ENCODE assay signal across 8 cellular contexts in the genomic region with DNA sequence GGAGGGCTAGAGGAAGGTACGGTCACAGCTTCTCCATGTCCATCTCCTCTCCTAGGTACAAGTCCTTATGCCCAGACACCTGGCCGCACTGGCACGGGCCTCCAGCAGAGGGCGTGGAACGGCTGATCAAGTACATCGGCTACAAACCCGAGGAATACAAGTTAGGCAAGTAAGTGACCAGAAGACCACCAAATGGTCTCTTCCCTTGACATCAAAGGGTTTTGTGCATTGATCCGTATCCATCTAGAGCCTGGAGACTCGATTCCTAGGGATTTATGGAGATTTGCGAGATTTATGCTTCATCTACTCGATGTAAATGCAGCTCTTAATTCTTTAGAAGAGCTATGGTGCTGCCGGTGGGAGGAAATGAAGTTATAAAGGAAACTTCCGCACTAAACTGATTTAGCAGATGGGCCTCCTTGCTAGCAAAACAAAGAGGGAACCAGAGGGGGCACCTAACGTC. TPM values are rescaled to one million over a fixed set of nuclear protein-coding genes. Genes with fewer than 3 reads are reported as not detected.
DNase-seq lines count a peak whose midpoint lies in the region; ATAC-seq and TF ChIP-seq lines count a peak whose summit lies in the region.

No MANE protein-coding gene starts in this region.

- peak; percentile 77 for ATAC-seq in CD8-positive, alpha-beta T cell
- peak; percentile 53 for ATAC-seq in HG02759 (IDR thresholded peaks at IDR 0.05; ENCODE audit: unreplicated experiment)
- ATAC-seq in lower lobe of right lung, result peak; percentile 84 to 88
- ATAC-seq in HG03139 (IDR thresholded peaks at IDR 0.05; ENCODE audit: unreplicated experiment), result no peak

- H3K36me3 ChIP-seq in CD8-positive, alpha-beta T cell (ENCODE audit: insufficient read depth, low read length), result no peaks in the 10 kb centered on the region
- H3K36me3 ChIP-seq in lower lobe of right lung, result no peaks in the 10 kb centered on the region

- H3K4me1 Mint-ChIP-seq in CD8-positive, alpha-beta T cell (ENCODE audit: low read depth), result peaks cover 10% of the 10 kb centered on the region

- POLR2A ChIA-PET in CD8-positive, alpha-beta T cell (lab: Charles Lee), result no interaction called here

- TF ChIP-seq CTCF in CD8-positive, alpha-beta T cell (IDR thresholded peaks at IDR 0.05), result peak; percentile 78
- TF ChIP-seq CTCF in coronary artery (IDR thresholded peaks at IDR 0.05), result peak; percentile 49
- TF ChIP-seq CTCF in lower lobe of right lung (IDR thresholded peaks at IDR 0.05), result peak; percentile 88

- H3K27me3 Mint-ChIP-seq in CD8-positive, alpha-beta T cell (ENCODE audit: low read depth), result no peaks in the 10 kb centered on the region

- DNase-seq in CD8-positive, alpha-beta T cell, result peak; percentile 59 to 82 (median 73)
- DNase-seq in NCI-H526 (lab: John Stamatoyannopoulos, UW) (peak; percentile 55 to 86), coronary artery (ENCODE audit: low spot score) (peak; percentile 80), lower lobe of right lung (peak; percentile 89)
- peak; percentile 77 for DNase-seq in activated CD4-positive, alpha-beta T cell treated with anti-CD3 and anti-CD28 coated beads, Interleukin-2, amount 50 U/mL, for 1 hour
- peak; percentile 55 to 72 (median 59) for DNase-seq in stimulated activated CD4-positive, alpha-beta T cell treated with anti-CD3 and anti-CD28 coated beads, TNF-alpha, amount 100 ng/mL, for 48 hours (ENCODE audit: low read depth in 3 of 3)

- H3K4me1 ChIP-seq in CD8-positive, alpha-beta T cell (ENCODE audit: insufficient read depth, low read length), result peaks cover 8% of the 10 kb centered on the region
- H3K4me1 ChIP-seq in lower lobe of right lung, result peaks cover 9% of the 10 kb centered on the region

- no peaks in the 10 kb centered on the region for H3K9me3 Mint-ChIP-seq in CD8-positive, alpha-beta T cell

- peak overlapping the region; percentile 61 for H3K4me3 Mint-ChIP-seq in CD8-positive, alpha-beta T cell

- H3K27ac ChIP-seq in CD8-positive, alpha-beta T cell (ENCODE audit: low read depth, low read length), result no peak overlapping the region
- H3K27ac ChIP-seq in coronary artery, result no peak overlapping the region
- no peak overlapping the region for H3K27ac ChIP-seq in lower lobe of right lung

- intact Hi-C loops in CD8-positive, alpha-beta T cell (cut with DNase I, micrococcal nuclease), result loop anchor here (1.0 kb wide), 2 partner anchors 44 to 342 kb away; partner anchors contain the start of genes KCTD10 (in 1 of the 2) and UBE3B (in 1 of the 2)
- intact Hi-C loops in lower lobe of right lung (cut with DNase I), result no loop called here

- no peaks in the 10 kb centered on the region for H3K27me3 ChIP-seq in CD8-positive, alpha-beta T cell (ENCODE audit: insufficient read depth, low read length)
- H3K27me3 ChIP-seq in lower lobe of right lung (ENCODE audit: low read depth), result no peaks in the 10 kb centered on the region

- CTCF ChIA-PET in CD8-positive, alpha-beta T cell (lab: Charles Lee), result interaction anchor here (0.5 to 3.0 kb wide), 20 partner anchors 9 to 348 kb away, joined by 3 to 26 read pairs (median 6); no protein-coding TSS in a partner anchor

- H3K27ac Mint-ChIP-seq in CD8-positive, alpha-beta T cell, result peak overlapping the region; percentile 91

- H3K4me3 ChIP-seq in CD8-positive, alpha-beta T cell (ENCODE audit: low read depth, low read length), result peak overlapping the region; percentile 25
- H3K4me3 ChIP-seq in coronary artery, result no peak overlapping the region
- no peak overlapping the region for H3K4me3 ChIP-seq in lower lobe of right lung

- H3K9me3 ChIP-seq in CD8-positive, alpha-beta T cell (ENCODE audit: low read length), result no peaks in the 10 kb centered on the region
- no peaks in the 10 kb centered on the region for H3K9me3 ChIP-seq in lower lobe of right lung

- H3K36me3 Mint-ChIP-seq in CD8-positive, alpha-beta T cell, result no peaks in the 10 kb centered on the region

RNA-seq across cellular contexts. Expression of gene KCTD10, which starts 44.2 kb away (rescaled TPM):
- 10 to 100 TPM; 26.2 to 31.3 TPM for total RNA-seq in CD8-positive, alpha-beta T cell
- 61.4 TPM for total RNA-seq in lower lobe of right lung

RNA-seq across cellular contexts. Expression of gene UBE3B, which starts 44.6 kb away (rescaled TPM):
- total RNA-seq in CD8-positive, alpha-beta T cell, result 10 to 100 TPM; 16.5 to 17.8 TPM
- total RNA-seq in lower lobe of right lung, result 40.1 TPM
